ENCODE assay signal across 7 cellular contexts in genomic region chr14:105475269-105475915, GRCh38. TPM values are rescaled to one million over a fixed set of nuclear protein-coding genes. Genes with fewer than 3 reads are reported as not detected.
DNase-seq lines count a peak whose midpoint lies in the region; ATAC-seq and TF ChIP-seq lines count a peak whose summit lies in the region.

No MANE protein-coding gene starts in this region.

- ATAC-seq in GM21390 (IDR thresholded peaks at IDR 0.05; ENCODE audit: unreplicated experiment), result no peak
- ATAC-seq in HG02981 (IDR thresholded peaks at IDR 0.05; ENCODE audit: unreplicated experiment), result no peak

- H3K27me3 ChIP-seq in WERI-Rb-1 (ENCODE audit: insufficient read depth, low read depth, severe bottlenecking), result no peaks in the 10 kb centered on the region
- H3K27me3 ChIP-seq in right atrium auricular region, result no peaks in the 10 kb centered on the region
- peaks cover 3 to 67% (median 9%) of the 10 kb centered on the region in 3 donors for H3K27me3 ChIP-seq in sigmoid colon

- intact Hi-C loops in sigmoid colon (cut with DNase I), result loop anchor here (10.0 kb wide), 1 partner anchor 49 kb away; the partner anchor contains the start of gene TMEM121

- H3K9me3 Mint-ChIP-seq in HFFc6, result peaks cover 4% of the 10 kb centered on the region; the same call in 1 of the 2 replicates

- no peak for DNase-seq in HFFc6
- DNase-seq in WERI-Rb-1, result no peak
- DNase-seq in right atrium auricular region (ENCODE audit: low spot score), result no peak
- DNase-seq in sigmoid colon, result no peak
- DNase-seq in midbrain (lab: John Stamatoyannopoulos, UW), result no peak

- no peaks in the 10 kb centered on the region for H3K4me1 Mint-ChIP-seq in HFFc6 (ENCODE audit: low read depth)

- no peaks in the 10 kb centered on the region for H3K9me3 ChIP-seq in WERI-Rb-1 (ENCODE audit: severe bottlenecking)
- no peaks in the 10 kb centered on the region for H3K9me3 ChIP-seq in right atrium auricular region
- no peaks in the 10 kb centered on the region for H3K9me3 ChIP-seq in sigmoid colon

- WGBS in sigmoid colon, 2 donors, result 5 to 7% methylated on average over 39 of the region's 39 CpGs

- peaks cover 8% of the 10 kb centered on the region for H3K27me3 Mint-ChIP-seq in HFFc6 (ENCODE audit: insufficient read depth)

- TF ChIP-seq POLR2A in sigmoid colon (IDR thresholded peaks at IDR 0.05), result no peak

- H3K4me3 ChIP-seq in WERI-Rb-1 (ENCODE audit: low read depth, low read length), result peak overlapping the region; percentile 53
- peak overlapping the region; percentile 98 to 100 for H3K4me3 ChIP-seq in right atrium auricular region
- H3K4me3 ChIP-seq in sigmoid colon, result peak overlapping the region; percentile 34 to 96 (median 64)

- no peak overlapping the region; the same call in 1 of the 2 replicates for H3K27ac Mint-ChIP-seq in HFFc6

- H3K4me3 Mint-ChIP-seq in HFFc6, result peak overlapping the region; percentile 41

- H3K4me1 ChIP-seq in right atrium auricular region (peaks cover 0 to 77% of the 10 kb centered on the region in 2 donors), sigmoid colon (peaks cover 0 to 71% (median 61%) of the 10 kb centered on the region in 4 donors)

- H3K36me3 Mint-ChIP-seq in HFFc6 (ENCODE audit: low read depth), result no peaks in the 10 kb centered on the region

- no peaks in the 10 kb centered on the region; the same call in 1 of the 2 replicates for H3K36me3 ChIP-seq in WERI-Rb-1
- H3K36me3 ChIP-seq in right atrium auricular region, result peaks cover 17% of the 10 kb centered on the region
- peaks cover 0 to 6% (median 0%) of the 10 kb centered on the region in 4 donors for H3K36me3 ChIP-seq in sigmoid colon

- H3K27ac ChIP-seq in WERI-Rb-1, result no peak overlapping the region
- H3K27ac ChIP-seq in right atrium auricular region, result peak overlapping the region; percentile 95 to 100
- peak overlapping the region; percentile 77 to 92 (median 82) for H3K27ac ChIP-seq in sigmoid colon

- TF ChIP-seq EP300 in sigmoid colon (IDR thresholded peaks at IDR 0.05), result no peak

- TF ChIP-seq CTCF in HFFc6 (IDR thresholded peaks at IDR 0.05), result no peak
- no peak for TF ChIP-seq CTCF in WERI-Rb-1 (IDR thresholded peaks at IDR 0.05; ENCODE audit: low read depth, low read length)
- no peak for TF ChIP-seq CTCF in right atrium auricular region (IDR thresholded peaks at IDR 0.05)
- TF ChIP-seq CTCF in sigmoid colon (IDR thresholded peaks at IDR 0.05), result no peak

RNA-seq across cellular contexts. Expression of gene CRIP2, which starts 0.8 kb away (rescaled TPM):
- total RNA-seq in HFFc6 (2021; fragmentation: NEBNext Ultra II Directional; extraction: Animal tissue kit (Norgen Biotek cat#: 25700)), result 10 to 100 TPM in 4 of 6 experiments, 1 to 10 TPM in 2; 6.9 to 22.4 (median 21.0) TPM
- 1,000 to 10,000 TPM in 1 of 2 donors, 100 to 1,000 TPM in 1; 831 to 1,272 TPM for total RNA-seq in right atrium auricular region
- 10 to 100 TPM; 49.8 to 79.5 (median 57.1) TPM for total RNA-seq in sigmoid colon
- polyA plus RNA-seq in sigmoid colon, result 10 to 100 TPM; 13.6 to 50.0 (median 34.2) TPM

RNA-seq across cellular contexts. Expression of gene CRIP1, which starts 11.3 kb away (rescaled TPM):
- total RNA-seq in HFFc6 (2021; fragmentation: NEBNext Ultra II Directional; extraction: Animal tissue kit (Norgen Biotek cat#: 25700)), result 10 to 100 TPM in 4 of 6 experiments, 1 to 10 TPM in 2; 4.8 to 55.2 (median 42.3) TPM
- 10 to 100 TPM; 42.9 to 79.2 TPM for total RNA-seq in right atrium auricular region
- 10 to 100 TPM in 3 of 4 donors, 1 to 10 TPM in 1; 4.9 to 24.3 (median 15.4) TPM for total RNA-seq in sigmoid colon
- 100 to 1,000 TPM; 168 to 403 (median 199) TPM for polyA plus RNA-seq in sigmoid colon

RNA-seq across cellular contexts. Expression of gene TEDC1, which starts 15.7 kb away (rescaled TPM):
- total RNA-seq in HFFc6 (2021; fragmentation: NEBNext Ultra II Directional; extraction: Animal tissue kit (Norgen Biotek cat#: 25700)), result 10 to 100 TPM in 5 of 6 experiments, 1 to 10 TPM in 1; 9.1 to 12.9 (median 12.7) TPM
- total RNA-seq in right atrium auricular region, result 1 to 10 TPM; 3.5 to 3.9 TPM
- total RNA-seq in sigmoid colon, result 1 to 10 TPM in 2 of 4 donors, under 1 TPM in 2; 0.16 to 5.2 (median 1.0) TPM
- polyA plus RNA-seq in sigmoid colon, result 10 to 100 TPM; 17.8 to 36.0 (median 19.2) TPM

RNA-seq across cellular contexts. Expression of gene TMEM121, which starts 51.0 kb away (rescaled TPM):
- total RNA-seq in HFFc6 (2021; fragmentation: NEBNext Ultra II Directional; extraction: Animal tissue kit (Norgen Biotek cat#: 25700)), result 1 to 10 TPM; 3.0 to 4.2 (median 3.4) TPM
- total RNA-seq in right atrium auricular region, result 1 to 10 TPM; 3.4 to 5.8 TPM
- 1 to 10 TPM; 3.0 to 8.0 (median 6.2) TPM for total RNA-seq in sigmoid colon
- 1 to 10 TPM in 1 of 3 donors, not detected in 2; 2.3 TPM for polyA plus RNA-seq in sigmoid colon

RNA-seq across cellular contexts. Expression of gene MTA1, which starts 55.8 kb away (rescaled TPM):
- 10 to 100 TPM; 67.5 to 71.3 (median 69.2) TPM for total RNA-seq in HFFc6 (2021; fragmentation: NEBNext Ultra II Directional; extraction: Animal tissue kit (Norgen Biotek cat#: 25700))
- total RNA-seq in right atrium auricular region (10 to 100 TPM; 51.9 to 61.7 TPM), sigmoid colon (10 to 100 TPM; 25.7 to 92.8 (median 46.1) TPM)
- 10 to 100 TPM; 14.3 to 70.7 (median 18.6) TPM for polyA plus RNA-seq in sigmoid colon

Comparison
In these comparisons a context has a peak if more than half of its experiments do, and no peak if none do; other contexts are left out.
1. RNA of gene CRIP2, which starts 0.8 kb away (total RNA-seq): 831 to 1,272 TPM in right atrium auricular region; 49.8 to 79.5 TPM in sigmoid colon and 6.9 to 22.4 TPM in HFFc6; every median in the first group is over 10 times any median in the second.
2. Peak in every context shown above with its lines, with median percentiles within 50 percentile points of each other: H3K4me3 ChIP-seq.